In the genomic region with DNA sequence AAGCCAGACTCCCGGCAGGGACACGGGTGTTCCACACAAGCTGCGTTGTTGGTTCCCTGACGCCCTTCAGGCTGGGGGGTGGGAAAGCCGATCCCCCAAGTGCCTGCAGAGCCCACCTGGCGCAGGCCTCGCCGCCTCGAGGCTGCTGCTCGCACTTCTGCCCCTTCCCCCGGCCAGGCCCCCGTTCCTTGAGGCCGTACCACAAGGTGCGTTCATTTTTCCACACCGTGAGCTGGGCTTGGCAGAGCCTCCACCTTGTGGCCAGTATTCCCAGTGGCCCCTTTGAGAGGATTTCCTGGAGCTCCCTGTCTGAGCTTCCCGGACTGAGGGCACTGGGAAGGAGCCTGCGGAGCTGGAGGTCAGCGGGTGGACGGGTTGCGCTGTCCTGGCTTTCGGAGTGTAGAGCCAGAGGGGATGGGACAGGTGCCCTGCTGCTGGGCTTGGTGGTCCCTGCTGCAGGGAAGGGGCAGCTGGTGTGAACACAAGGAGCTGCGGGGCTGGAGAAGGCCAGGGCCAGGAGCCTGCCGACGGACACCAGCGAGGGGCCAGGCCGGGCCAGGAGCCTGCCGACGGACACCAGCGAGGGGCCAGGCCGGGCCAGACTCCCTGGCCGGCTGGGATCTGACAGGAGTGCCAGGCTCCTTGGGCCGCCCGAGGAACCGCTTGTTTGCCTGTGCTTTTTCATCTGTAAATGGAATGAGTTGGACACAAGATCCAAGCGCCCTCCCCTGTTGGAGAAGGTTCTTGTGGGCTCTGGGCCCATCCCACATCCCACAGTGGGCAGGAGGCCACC, we compare ENCODE assay signal across 30 cellular contexts. TPM values are rescaled to one million over a fixed set of nuclear protein-coding genes. Genes with fewer than 3 reads are reported as not detected.
DNase-seq lines count a peak whose midpoint lies in the region; ATAC-seq and TF ChIP-seq lines count a peak whose summit lies in the region.
"Had no signal": no experiment of that assay in that cellular context is flagged by ENCODE, and none has a peak within 500 bp of the region (broad histone marks: within the 10 kb centered on the region; RNA-seq: fewer than 3 reads in every experiment).

No MANE protein-coding gene starts in this region.

- no TSS peak for BruUV-seq in Caco-2 (replicated peaks; lab: Mats Ljungman, UMichigan)

- H3K4me2 ChIP-seq in hepatocyte (no peak overlapping the region), osteoblast (ENCODE audit: insufficient read depth, low read length) (no peak overlapping the region)
- H3K4me2 ChIP-seq: A549 had no signal

- POLR2A ChIA-PET in Caco-2 (lab: Charles Lee) = no interaction called here
- POLR2A ChIA-PET in CD8-positive, alpha-beta T cell (lab: Charles Lee) = no interaction called here

- no peak for ATAC-seq in CD8-positive, alpha-beta T cell
- ATAC-seq: A549; activated T-cell treated with anti-CD3 and anti-CD28 coated beads, Interleukin-2, amount 50 U/mL, for 4 hours; foreskin keratinocyte; heart left ventricle; natural killer cell treated with Interleukin-12 subunit alpha and Interleukin-12 subunit beta and Interleukin-15 and Interleukin-18, amount 100 ng/mL, for 72 hours; stimulated activated naive CD8-positive, alpha-beta T cell treated with anti-CD3 and anti-CD28 coated beads, Interleukin-15, Interleukin-2, amounts not matched to agents 100 U/mL and 50 U/mL, for 24 hours had no signal

- DNase-seq in Caco-2 (no peak), hepatocyte (ENCODE audit: low spot score) (no peak), osteoblast (ENCODE audit: insufficient read length, low spot score, missing footprints) (peak; percentile 22), SIG-M5 treated with dmso at 0.1 percent for 504 hours (lab: John Stamatoyannopoulos, UW; ENCODE audit: unreplicated experiment) (no peak)
- no peak for DNase-seq in stimulated activated CD4-positive, alpha-beta T cell treated with anti-CD3 and anti-CD28 coated beads, Interleukin-4, amount 100 ng/mL, for 1 hour
- no peak for DNase-seq in effector memory CD4-positive, alpha-beta T cell
- DNase-seq in CD8-positive, alpha-beta T cell = no peak
- DNase-seq: activated gamma-delta T cell; activated naive CD8-positive, alpha-beta T cell treated with anti-CD3 and anti-CD28 coated beads for 36 hours; activated T-cell treated with anti-CD3 and anti-CD28 coated beads, Interleukin-2, amount 50 U/mL, for 4 hours; AML-193; CD4-positive, alpha-beta memory T cell; central memory CD4-positive, alpha-beta T cell; EL; esophagus squamous epithelium; foreskin keratinocyte; H7; heart left ventricle; Kasumi-1; NCI-H1436 treated with DMSO at 0.1 percent for 48 hours; NCI-H345; NCI-H748 treated with DMSO at 0.1 percent for 48 hours; stimulated activated CD4-positive, alpha-beta T cell treated with anti-CD3 and anti-CD28 coated beads, Interleukin-1b, Interleukin-23, amount 100 ng/mL, for 48 hours; stimulated activated naive CD8-positive, alpha-beta T cell treated with anti-CD3 and anti-CD28 coated beads, Interleukin-15, Interleukin-2, amounts not matched to agents 100 U/mL and 50 U/mL, for 24 hours; T-helper 1 cell had no signal

- H3K9me2 ChIP-seq in hepatocyte (replicated peaks; ENCODE audit: insufficient read depth) = no peaks in the 10 kb centered on the region

- WGBS in hepatocyte (ENCODE audit: low lambda C conversion rate, missing lambda C conversion rate) = 96% methylated on average over 33 of the region's 35 CpGs

- CTCF ChIA-PET in Caco-2 (lab: Charles Lee) = interaction anchor here (0.7 kb wide), 1 partner anchor 52 kb away, joined by 6 read pairs; no protein-coding TSS in a partner anchor
- CTCF ChIA-PET in CD8-positive, alpha-beta T cell (lab: Charles Lee) = no interaction called here

- H3K4me3 Mint-ChIP-seq in Caco-2 (ENCODE audit: unreplicated experiment) = no peak overlapping the region
- H3K4me3 Mint-ChIP-seq in CD8-positive, alpha-beta T cell = no peak overlapping the region
- H3K4me3 Mint-ChIP-seq: activated naive CD8-positive, alpha-beta T cell treated with anti-CD3 and anti-CD28 coated beads for 36 hours; activated T-cell treated with anti-CD3 and anti-CD28 coated beads, Interleukin-2, amount 50 U/mL, for 4 hours; CD4-positive, alpha-beta memory T cell; natural killer cell treated with Interleukin-12 subunit alpha and Interleukin-12 subunit beta and Interleukin-15 and Interleukin-18, amount 100 ng/mL, for 72 hours had no signal

- peak overlapping the region; percentile 50 for H3K27ac ChIP-seq in VCaP
- H3K27ac ChIP-seq in hepatocyte = peak overlapping the region; percentile 94
- no peak overlapping the region for H3K27ac ChIP-seq in osteoblast (ENCODE audit: low read depth, low read length)
- no peak overlapping the region for H3K27ac ChIP-seq in effector memory CD4-positive, alpha-beta T cell (ENCODE audit: insufficient read depth, low read length, poor library complexity, severe bottlenecking)
- H3K27ac ChIP-seq in CD8-positive, alpha-beta T cell (ENCODE audit: low read depth, low read length) = no peak overlapping the region
- H3K27ac ChIP-seq: esophagus squamous epithelium, foreskin keratinocyte, heart left ventricle, SK-N-MC had no signal

- H3K9me3 ChIP-seq in Caco-2 (no peaks in the 10 kb centered on the region), hepatocyte (ENCODE audit: low read depth) (no peaks in the 10 kb centered on the region), osteoblast (ENCODE audit: low read depth, low read length) (no peaks in the 10 kb centered on the region)
- no peaks in the 10 kb centered on the region for H3K9me3 ChIP-seq in effector memory CD4-positive, alpha-beta T cell (ENCODE audit: control insufficient read depth, low read length)
- H3K9me3 ChIP-seq in CD8-positive, alpha-beta T cell (ENCODE audit: low read length) = no peaks in the 10 kb centered on the region
- H3K9me3 ChIP-seq: A549, esophagus squamous epithelium, heart left ventricle had no signal

- peaks cover 49% of the 10 kb centered on the region for H3K79me2 ChIP-seq in hepatocyte
- peaks cover 47% of the 10 kb centered on the region for H3K79me2 ChIP-seq in osteoblast (ENCODE audit: insufficient read depth, low read length)

- no peaks in the 10 kb centered on the region for H3K4me1 Mint-ChIP-seq in Caco-2 (ENCODE audit: low read depth, unreplicated experiment)
- H3K4me1 Mint-ChIP-seq in CD8-positive, alpha-beta T cell (ENCODE audit: low read depth) = peaks cover 24% of the 10 kb centered on the region

- peaks cover 61% of the 10 kb centered on the region for H3K36me3 Mint-ChIP-seq in Caco-2 (ENCODE audit: insufficient read depth, unreplicated experiment)
- H3K36me3 Mint-ChIP-seq in CD8-positive, alpha-beta T cell = peaks cover 17% of the 10 kb centered on the region
- H3K36me3 Mint-ChIP-seq: natural killer cell treated with Interleukin-12 subunit alpha and Interleukin-12 subunit beta and Interleukin-15 and Interleukin-18, amount 100 ng/mL, for 72 hours had no signal

- H3K4me3 ChIP-seq in Caco-2 (ENCODE audit: low read depth, low read length) (no peak overlapping the region), hepatocyte (no peak overlapping the region), osteoblast (ENCODE audit: insufficient read depth, low read length) (no peak overlapping the region)
- H3K4me3 ChIP-seq in effector memory CD4-positive, alpha-beta T cell (ENCODE audit: insufficient read depth, low read depth, low read length, poor library complexity, severe bottlenecking) = no peak overlapping the region
- H3K4me3 ChIP-seq in CD8-positive, alpha-beta T cell (ENCODE audit: low read depth, low read length) = no peak overlapping the region
- H3K4me3 ChIP-seq: A549, esophagus squamous epithelium, heart left ventricle, lung, SK-N-MC had no signal

- no peaks in the 10 kb centered on the region for H3K9me3 Mint-ChIP-seq in Caco-2 (ENCODE audit: unreplicated experiment)
- no peaks in the 10 kb centered on the region for H3K9me3 Mint-ChIP-seq in CD8-positive, alpha-beta T cell
- H3K9me3 Mint-ChIP-seq: activated naive CD8-positive, alpha-beta T cell treated with anti-CD3 and anti-CD28 coated beads for 36 hours; activated T-cell treated with anti-CD3 and anti-CD28 coated beads, Interleukin-2, amount 50 U/mL, for 4 hours; CD4-positive, alpha-beta memory T cell; natural killer cell treated with Interleukin-12 subunit alpha and Interleukin-12 subunit beta and Interleukin-15 and Interleukin-18, amount 100 ng/mL, for 72 hours had no signal

- H3K36me3 ChIP-seq in Caco-2 (ENCODE audit: control insufficient read depth, insufficient read depth, low read length) = peaks cover 2% of the 10 kb centered on the region
- no peaks in the 10 kb centered on the region for H3K36me3 ChIP-seq in hepatocyte (replicated peaks; ENCODE audit: insufficient read depth, low read depth)
- H3K36me3 ChIP-seq in osteoblast (ENCODE audit: insufficient read depth, low read length) = peaks cover 5% of the 10 kb centered on the region
- peaks cover 3% of the 10 kb centered on the region for H3K36me3 ChIP-seq in effector memory CD4-positive, alpha-beta T cell (ENCODE audit: control insufficient read depth, insufficient read depth, low read length)
- H3K36me3 ChIP-seq in CD8-positive, alpha-beta T cell (ENCODE audit: insufficient read depth, low read length) = no peaks in the 10 kb centered on the region

- TF ChIP-seq CTCF in Caco-2 (IDR thresholded peaks at IDR 0.05; ENCODE audit: insufficient read depth in 1 of 2, low read depth in 1 of 2, low read length in 1 of 2, severe bottlenecking in 1 of 2, unreplicated experiment in 1 of 2) (no peak), VCaP (conservative IDR thresholded peaks at IDR 0.05) (no peak), hepatocyte (IDR thresholded peaks at IDR 0.05; ENCODE audit: poor library complexity) (no peak), osteoblast (IDR thresholded peaks at IDR 0.05; ENCODE audit: extremely low read depth, low read depth, low read length) (no peak)
- TF ChIP-seq CTCF in CD8-positive, alpha-beta T cell (IDR thresholded peaks at IDR 0.05) = no peak

- H3K4me1 ChIP-seq in Caco-2 = peaks cover 12% of the 10 kb centered on the region
- peaks cover 38% of the 10 kb centered on the region for H3K4me1 ChIP-seq in hepatocyte (ENCODE audit: insufficient read depth)
- peaks cover 28% of the 10 kb centered on the region for H3K4me1 ChIP-seq in osteoblast (ENCODE audit: insufficient read depth, low read length)
- H3K4me1 ChIP-seq in effector memory CD4-positive, alpha-beta T cell (ENCODE audit: control insufficient read depth, insufficient read depth, low read length, poor library complexity, severe bottlenecking) = no peaks in the 10 kb centered on the region
- H3K4me1 ChIP-seq in CD8-positive, alpha-beta T cell (ENCODE audit: insufficient read depth, low read length) = peaks cover 15% of the 10 kb centered on the region
- H3K4me1 ChIP-seq: foreskin keratinocyte had no signal

- H4K20me1 ChIP-seq in hepatocyte (ENCODE audit: insufficient read depth, poor library complexity, severe bottlenecking) (peaks cover 5% of the 10 kb centered on the region), osteoblast (ENCODE audit: insufficient read depth, low read length) (peaks cover 59% of the 10 kb centered on the region)

- intact Hi-C loops in Caco-2 (cut with micrococcal nuclease; ENCODE audit: unreplicated experiment) = no loop called here
- intact Hi-C loops in CD8-positive, alpha-beta T cell (cut with DNase I, micrococcal nuclease) = no loop called here

- H3K27me3 ChIP-seq in Caco-2 (replicated peaks; ENCODE audit: control insufficient read depth, insufficient read depth, low read length) (no peaks in the 10 kb centered on the region), hepatocyte (no peaks in the 10 kb centered on the region), osteoblast (ENCODE audit: insufficient read depth, low read length) (no peaks in the 10 kb centered on the region)
- H3K27me3 ChIP-seq in effector memory CD4-positive, alpha-beta T cell (replicated peaks; ENCODE audit: control insufficient read depth, insufficient read depth, low read length, poor library complexity, severe bottlenecking) = no peaks in the 10 kb centered on the region
- H3K27me3 ChIP-seq in CD8-positive, alpha-beta T cell (ENCODE audit: insufficient read depth, low read length) = no peaks in the 10 kb centered on the region
- H3K27me3 ChIP-seq: esophagus squamous epithelium, foreskin keratinocyte, heart left ventricle had no signal

- no peaks in the 10 kb centered on the region for H3K27me3 Mint-ChIP-seq in Caco-2 (ENCODE audit: insufficient read depth, unreplicated experiment)
- H3K27me3 Mint-ChIP-seq in CD8-positive, alpha-beta T cell (ENCODE audit: low read depth) = no peaks in the 10 kb centered on the region
- H3K27me3 Mint-ChIP-seq: activated naive CD8-positive, alpha-beta T cell treated with anti-CD3 and anti-CD28 coated beads for 36 hours; CD4-positive, alpha-beta memory T cell; natural killer cell treated with Interleukin-12 subunit alpha and Interleukin-12 subunit beta and Interleukin-15 and Interleukin-18, amount 100 ng/mL, for 72 hours had no signal

- peak overlapping the region; percentile 42 for H3K27ac Mint-ChIP-seq in Caco-2 (ENCODE audit: unreplicated experiment)
- H3K27ac Mint-ChIP-seq in CD8-positive, alpha-beta T cell = no peak overlapping the region
- H3K27ac Mint-ChIP-seq: activated naive CD8-positive, alpha-beta T cell treated with anti-CD3 and anti-CD28 coated beads for 36 hours; natural killer cell treated with Interleukin-12 subunit alpha and Interleukin-12 subunit beta and Interleukin-15 and Interleukin-18, amount 100 ng/mL, for 72 hours had no signal

- H2AFZ ChIP-seq in hepatocyte (no peak overlapping the region), osteoblast (ENCODE audit: low read length) (no peak overlapping the region)

RNA-seq across cellular contexts. Expression of a gene that starts 18.4 kb away (rescaled TPM):
- total RNA-seq in Caco-2 (2022) (275 and 276 TPM in 2 replicates), hepatocyte (80.3 and 103 TPM in 2 replicates), osteoblast (88.4 and 89.4 TPM in 2 replicates)
- polyA plus RNA-seq in hepatocyte = 185 and 192 TPM in 2 replicates
- total RNA-seq in CD8-positive, alpha-beta T cell = 10 to 100 TPM; 60.3 to 71.1 TPM

RNA-seq across cellular contexts. Expression of a gene that starts 38.8 kb away (rescaled TPM):
- total RNA-seq in Caco-2 (2022) (49.9 and 50.0 TPM in 2 replicates), hepatocyte (24.1 and 30.4 TPM in 2 replicates), osteoblast (14.8 and 18.3 TPM in 2 replicates)
- 116 and 120 TPM in 2 replicates for polyA plus RNA-seq in hepatocyte
- total RNA-seq in CD8-positive, alpha-beta T cell = 1 to 10 TPM; 7.4 to 7.7 TPM

RNA-seq across cellular contexts. Expression of a gene that starts 52.0 kb away (rescaled TPM):
- total RNA-seq in Caco-2 (2022) (51.6 and 52.8 TPM in 2 replicates), hepatocyte (20.8 and 24.1 TPM in 2 replicates), osteoblast (16.5 and 18.5 TPM in 2 replicates)
- 32.0 and 40.9 TPM in 2 replicates for polyA plus RNA-seq in hepatocyte
- total RNA-seq in CD8-positive, alpha-beta T cell = 10 to 100 TPM; 26.8 to 26.9 TPM

Comparison
In these comparisons a context has a peak if more than half of its experiments do, and no peak if none do; other contexts are left out.
1. H3K27ac ChIP-seq: peak in VCaP (single experiment) and hepatocyte (single experiment); none in osteoblast (single experiment), effector memory CD4-positive, alpha-beta T cell (single experiment) and CD8-positive, alpha-beta T cell (single experiment).